In genomic region chr18:69400253-69400975, GRCh38 we compare ENCODE assay signal across 1 cellular context.
TF ChIP-seq lines count a peak whose summit lies in the region.

Gene DOK6, plus strand, starts transcription at chr18:69400888.

TF ChIP-seq in HepG2, 621 proteins besides CTCF, POLR2A, EP300 and RAD21 (continued from another document and continues in another):
- TF ChIP-seq ZBTB20 (CRISPR knock-in tag; IDR thresholded peaks at IDR 0.05; ENCODE audit: borderline replicate concordance, low read depth) (0 out of 2 replicates have a peak, but pooled peaks have one; percentile 39), STAG1 (CRISPR knock-in tag; IDR thresholded peaks at IDR 0.05) (peak; percentile 35), HOXA9 (CRISPR knock-in tag; IDR thresholded peaks at IDR 0.05; ENCODE audit: borderline replicate concordance) (no peak), ZBTB25 (CRISPR knock-in tag; IDR thresholded peaks at IDR 0.05) (peak; percentile 16; the same call in 1 of the 2 replicates), NFE2L1 (CRISPR knock-in tag; IDR thresholded peaks at IDR 0.05; ENCODE audit: borderline replicate concordance) (no peak), ZNF772 (CRISPR knock-in tag; IDR thresholded peaks at IDR 0.05) (peak; percentile 59; the same call in 1 of the 2 replicates), ZNF275 (CRISPR knock-in tag; IDR thresholded peaks at IDR 0.05; ENCODE audit: borderline replicate concordance) (no peak; the same call in 1 of the 2 replicates), FOXP4 (CRISPR knock-in tag; IDR thresholded peaks at IDR 0.05) (peak; percentile 47), ZNF83 (CRISPR knock-in tag; IDR thresholded peaks at IDR 0.05; ENCODE audit: borderline replicate concordance) (0 out of 2 replicates have a peak, but pooled peaks have one; percentile 40), ZNF331 (CRISPR knock-in tag; IDR thresholded peaks at IDR 0.05) (peak; percentile 64), E2F1 (CRISPR knock-in tag; IDR thresholded peaks at IDR 0.05) (0 out of 2 replicates have a peak, but pooled peaks have one; percentile 29), SAP130 (CRISPR knock-in tag; IDR thresholded peaks at IDR 0.05; ENCODE audit: low read depth) (peak; percentile 75), NR2F2 (IDR thresholded peaks at IDR 0.05; ENCODE audit: borderline replicate concordance, low read depth) (no peak), ZNF33B (CRISPR knock-in tag; IDR thresholded peaks at IDR 0.05) (0 out of 2 replicates have a peak, but pooled peaks have one; percentile 74), BCL3 (CRISPR knock-in tag; IDR thresholded peaks at IDR 0.05) (0 out of 2 replicates have a peak, but pooled peaks have one; percentile 52), FOXJ3 (CRISPR knock-in tag; IDR thresholded peaks at IDR 0.05; ENCODE audit: borderline replicate concordance) (0 out of 2 replicates have a peak, but pooled peaks have one; percentile 47), ZNF687 (CRISPR knock-in tag; IDR thresholded peaks at IDR 0.05) (peak; percentile 91), ZEB1 (IDR thresholded peaks at IDR 0.05; ENCODE audit: insufficient replicate concordance, low read depth) (no peak), ARID4A (CRISPR knock-in tag; IDR thresholded peaks at IDR 0.05; ENCODE audit: borderline replicate concordance) (peak; percentile 47; the same call in 1 of the 2 replicates), RBFOX2 (IDR thresholded peaks at IDR 0.05; ENCODE audit: low read depth, low read length) (peak; percentile 82), MTERF4 (CRISPR knock-in tag; IDR thresholded peaks at IDR 0.05) (0 out of 2 replicates have a peak, but pooled peaks have one; percentile 35), ISL2 (CRISPR knock-in tag; IDR thresholded peaks at IDR 0.05) (0 out of 2 replicates have a peak, but pooled peaks have one; percentile 26), ZNF263 (CRISPR knock-in tag; IDR thresholded peaks at IDR 0.05) (peak; percentile 36; the same call in 1 of the 2 replicates), NR0B2 (CRISPR knock-in tag; IDR thresholded peaks at IDR 0.05) (no peak), ASH2L (IDR thresholded peaks at IDR 0.05; ENCODE audit: insufficient read length, low read depth, low read length) (peak; percentile 42), ZNF781 (CRISPR knock-in tag; IDR thresholded peaks at IDR 0.05; ENCODE audit: borderline replicate concordance, not compliant biosample characterization) (peak; percentile 48), TFDP2 (CRISPR knock-in tag; IDR thresholded peaks at IDR 0.05) (peak; percentile 43; the same call in 1 of the 2 replicates), ZNF777 (CRISPR knock-in tag; IDR thresholded peaks at IDR 0.05) (peak; percentile 80), ZNF557 (CRISPR knock-in tag; IDR thresholded peaks at IDR 0.05) (0 out of 2 replicates have a peak, but pooled peaks have one; percentile 54), ZNF292 (CRISPR knock-in tag; IDR thresholded peaks at IDR 0.05; ENCODE audit: borderline replicate concordance, low read depth) (peak; percentile 94), LRRFIP1 (CRISPR knock-in tag; conservative IDR thresholded peaks at IDR 0.05) (no peak)
